20 cellular contexts compared by ENCODE assay signal in the genomic region with DNA sequence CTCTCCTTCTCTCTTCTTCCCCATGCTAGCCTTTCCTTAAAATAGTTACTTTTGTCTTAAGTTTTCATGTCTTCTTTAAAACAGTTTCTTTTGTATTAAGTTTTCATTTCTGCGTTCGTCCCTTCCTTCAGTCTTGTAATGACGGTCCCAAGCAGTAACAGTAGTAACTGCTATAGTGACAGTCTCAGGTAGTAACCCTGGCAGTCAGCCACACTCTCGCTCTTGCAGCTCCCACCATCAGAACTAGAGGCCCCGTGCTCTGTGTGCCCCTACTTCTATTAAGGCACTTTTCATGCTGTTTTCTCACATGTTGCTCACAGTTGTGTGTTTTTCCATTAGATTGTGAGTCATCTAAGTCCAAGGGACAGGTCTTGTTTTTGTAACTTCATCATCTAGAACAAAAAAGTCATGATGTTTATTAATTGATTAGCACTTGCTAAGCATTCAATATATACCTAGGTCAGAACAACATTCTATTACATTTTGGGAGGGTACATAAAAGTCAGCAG.
"Had no signal": no experiment of that assay in that cellular context is flagged by ENCODE, and none has a peak within 500 bp of the region (broad histone marks: within the 10 kb centered on the region; RNA-seq: fewer than 3 reads in every experiment).

No MANE protein-coding gene starts in this region.

- H3K27me3 ChIP-seq: upper lobe of left lung had no signal

- H3K4me3 ChIP-seq: lower lobe of right lung, prostate gland, thoracic aorta, upper lobe of left lung had no signal

- H3K9me3 Mint-ChIP-seq: activated naive CD8-positive, alpha-beta T cell treated with anti-CD3 and anti-CD28 coated beads for 36 hours; activated T-cell treated with anti-CD3 and anti-CD28 coated beads, Interleukin-2, amount 50 U/mL, for 4 hours; immature natural killer cell; naive thymus-derived CD8-positive, alpha-beta T cell; T-helper 1 cell treated with Interleukin-12 subunit alpha and Interleukin-12 subunit beta and Interleukin-4 antibody, amounts not matched to agents 30 μg/mL and 1 μg/mL, for 36 hours had no signal

- H3K27ac Mint-ChIP-seq: activated naive CD8-positive, alpha-beta T cell treated with anti-CD3 and anti-CD28 coated beads for 36 hours; immature natural killer cell; naive thymus-derived CD8-positive, alpha-beta T cell; T-helper 1 cell treated with Interleukin-12 subunit alpha and Interleukin-12 subunit beta and Interleukin-4 antibody, amounts not matched to agents 30 μg/mL and 1 μg/mL, for 36 hours had no signal

- H3K9me3 ChIP-seq: lower lobe of right lung, prostate gland, thoracic aorta, upper lobe of left lung had no signal

- H3K4me1 Mint-ChIP-seq: activated naive CD8-positive, alpha-beta T cell treated with anti-CD3 and anti-CD28 coated beads for 36 hours; immature natural killer cell; naive thymus-derived CD8-positive, alpha-beta T cell had no signal

- H3K27me3 Mint-ChIP-seq: activated naive CD8-positive, alpha-beta T cell treated with anti-CD3 and anti-CD28 coated beads for 36 hours had no signal

- DNase-seq: activated CD4-positive, alpha-beta T cell treated with anti-CD3 and anti-CD28 coated beads for 4 hours; activated CD4-positive, alpha-beta T cell treated with anti-CD3 and anti-CD28 coated beads, Interleukin-2, amount 50 U/mL, for 48 hours; activated CD4-positive, CD25-positive, alpha-beta regulatory T cell; activated CD8-positive, alpha-beta memory T cell treated with anti-CD3 and anti-CD28 coated beads, Interleukin-2, amount 50 U/mL, for 48 hours; activated naive CD4-positive, alpha-beta T cell treated with Interleukin-2 at 50 U/mL for 16 hours; activated naive CD8-positive, alpha-beta T cell treated with anti-CD3 and anti-CD28 coated beads for 36 hours; activated T-cell treated with anti-CD3 and anti-CD28 coated beads, Interleukin-2, amount 50 U/mL, for 4 hours; central memory CD4-positive, alpha-beta T cell; immature natural killer cell; lower lobe of right lung; naive thymus-derived CD8-positive, alpha-beta T cell; stimulated activated CD4-positive, alpha-beta T cell treated with anti-CD3 and anti-CD28 coated beads, Interleukin-4, amount 100 ng/mL, for 24 hours; stimulated activated naive CD4-positive, alpha-beta T cell treated with Interleukin-2 at 50 U/mL for 16 hours; T1000 had no signal

- H3K4me1 ChIP-seq: lower lobe of right lung, prostate gland, upper lobe of left lung had no signal

- ATAC-seq: activated T-cell treated with anti-CD3 and anti-CD28 coated beads, Interleukin-2, amount 50 U/mL, for 4 hours; left lobe of liver; lower lobe of right lung; naive thymus-derived CD8-positive, alpha-beta T cell had no signal

- H3K27ac ChIP-seq: epithelial cell of prostate, lower lobe of right lung, prostate gland, thoracic aorta, upper lobe of left lung had no signal

- H3K4me3 Mint-ChIP-seq: activated naive CD8-positive, alpha-beta T cell treated with anti-CD3 and anti-CD28 coated beads for 36 hours; activated T-cell treated with anti-CD3 and anti-CD28 coated beads, Interleukin-2, amount 50 U/mL, for 4 hours; immature natural killer cell; naive thymus-derived CD8-positive, alpha-beta T cell; T-helper 1 cell treated with Interleukin-12 subunit alpha and Interleukin-12 subunit beta and Interleukin-4 antibody, amounts not matched to agents 30 μg/mL and 1 μg/mL, for 36 hours had no signal

- H3K36me3 Mint-ChIP-seq: activated naive CD8-positive, alpha-beta T cell treated with anti-CD3 and anti-CD28 coated beads for 36 hours; immature natural killer cell; naive thymus-derived CD8-positive, alpha-beta T cell had no signal

- H3K36me3 ChIP-seq: lower lobe of right lung, prostate gland, thoracic aorta, upper lobe of left lung had no signal
